ENCODE assay signal across 8 cellular contexts in genomic region chr16:2512920-2513404, GRCh38. TPM values are rescaled to one million over a fixed set of nuclear protein-coding genes. Genes with fewer than 3 reads are reported as not detected.
A peak's percentile ranks its signal among the peaks of the same experiment; 100 is the strongest.
DNase-seq lines count a peak whose midpoint lies in the region; TF ChIP-seq lines count a peak whose summit lies in the region.

No MANE protein-coding gene starts in this region.

- H4K20me1 ChIP-seq in PC-9 (ENCODE audit: insufficient read depth): peaks cover 35% of the 10 kb centered on the region

- peak overlapping the region; percentile 92 for H3K9ac ChIP-seq in endodermal cell (ENCODE audit: extremely low read depth, low read length, poor library complexity, severe bottlenecking)

- peaks cover 22% of the 10 kb centered on the region for H3K4me1 ChIP-seq in PC-9 (replicated peaks; ENCODE audit: insufficient read depth)
- H3K4me1 ChIP-seq in endodermal cell (ENCODE audit: control insufficient read depth, insufficient read depth, low read length): peaks cover 14% of the 10 kb centered on the region
- peaks cover 29% of the 10 kb centered on the region for H3K4me1 ChIP-seq in neuron (ENCODE audit: insufficient read depth, low read length)

- H3K27me3 ChIP-seq in PC-9 (ENCODE audit: insufficient read depth, low read depth) (no peaks in the 10 kb centered on the region), endodermal cell (ENCODE audit: control insufficient read depth, insufficient read depth, low read length, poor library complexity, severe bottlenecking) (no peaks in the 10 kb centered on the region), neuron (ENCODE audit: insufficient read depth, low read length) (no peaks in the 10 kb centered on the region)

- H2AFZ ChIP-seq in PC-9 (peak overlapping the region; percentile 75), neuron (ENCODE audit: low read depth, low read length) (peak overlapping the region; percentile 79)

- H3K27ac ChIP-seq in PC-9: no peak overlapping the region
- H3K27ac ChIP-seq in endodermal cell (ENCODE audit: low read depth, low read length): peak overlapping the region; percentile 97

- H3F3A ChIP-seq in PC-9 (ENCODE audit: insufficient read depth, low read depth): peaks cover 11% of the 10 kb centered on the region; the same call in 1 of the 2 replicates

- POLR2A ChIA-PET in PC-9 (lab: Charles Lee; ENCODE audit: unreplicated experiment): interaction anchor here (0.6 kb wide), 2 partner anchors 71 to 261 kb away, joined by 3 to 11 read pairs; no protein-coding TSS in a partner anchor

- TF ChIP-seq CTCF in PC-9 (conservative IDR thresholded peaks at IDR 0.05): no peak
- peak; percentile 64 for TF ChIP-seq CTCF in endodermal cell (conservative IDR thresholded peaks at IDR 0.05)

- peak overlapping the region; percentile 95 for H3K27ac Mint-ChIP-seq in endodermal cell

- H3K27me3 Mint-ChIP-seq in endodermal cell (ENCODE audit: insufficient read depth): no peaks in the 10 kb centered on the region

- WGBS in endodermal cell (ENCODE audit: insufficient coverage in 1 of 2, insufficient read length in 1 of 2), 2 experiments: 51 to 76% methylated on average over 7 to 15 of the region's 15 CpGs

- CTCF ChIA-PET in PC-9 (lab: Charles Lee): interaction anchor here (0.6 kb wide), 1 partner anchor 296 kb away, joined by 5 read pairs; no protein-coding TSS in a partner anchor

- peaks cover 44% of the 10 kb centered on the region for H3K4me1 Mint-ChIP-seq in endodermal cell

- peaks cover 41% of the 10 kb centered on the region for H3K79me2 ChIP-seq in PC-9 (ENCODE audit: low read depth)

- H3K36me3 ChIP-seq in PC-9 (ENCODE audit: low read depth) (no peaks in the 10 kb centered on the region), endodermal cell (ENCODE audit: control insufficient read depth, insufficient read depth, low read length) (peaks cover 16% of the 10 kb centered on the region), neuron (ENCODE audit: insufficient read depth, low read length) (peaks cover 6% of the 10 kb centered on the region)

- BruUV-seq in PC-9 (replicated peaks; lab: Mats Ljungman, UMichigan): TSS peak; percentile 81

- H3K36me3 Mint-ChIP-seq in endodermal cell (ENCODE audit: low read depth): peaks cover 17% of the 10 kb centered on the region

- no peaks in the 10 kb centered on the region for H3K9me2 ChIP-seq in PC-9 (ENCODE audit: insufficient read depth)

- no peaks in the 10 kb centered on the region for H3K9me3 ChIP-seq in PC-9 (ENCODE audit: insufficient read depth, low read depth)
- H3K9me3 ChIP-seq in endodermal cell (ENCODE audit: control insufficient read depth, low read length): no peaks in the 10 kb centered on the region
- no peaks in the 10 kb centered on the region for H3K9me3 ChIP-seq in neuron (ENCODE audit: low read length)

- peak overlapping the region; percentile 88 for H3K4me3 Mint-ChIP-seq in endodermal cell

- DNase-seq in activated gamma-delta T cell treated with Interleukin-2 at 50 U/mL for 16 hours: peak; percentile 45
- no peak for DNase-seq in activated gamma-delta T cell (lab: John Stamatoyannopoulos, UW)
- DNase-seq in PC-9: no peak
- peak; percentile 80 for DNase-seq in endodermal cell
- no peak for DNase-seq in LoVo (ENCODE audit: low spot score)
- no peak for DNase-seq in stimulated activated CD4-positive, alpha-beta T cell treated with anti-CD3 and anti-CD28 coated beads, Interleukin-12 subunit alpha, Interleukin-12 subunit beta, amount 100 ng/mL, for 4 hours
- DNase-seq in GM03348 (ENCODE audit: low spot score): no peak

- H3K4me2 ChIP-seq in PC-9: peak overlapping the region; percentile 79

- intact Hi-C loops in PC-9 (cut with micrococcal nuclease; ENCODE audit: unreplicated experiment): no loop called here

- no peaks in the 10 kb centered on the region for H3K9me3 Mint-ChIP-seq in endodermal cell

- H3K4me3 ChIP-seq in PC-9 (peak overlapping the region; percentile 80; the same call in 1 of the 2 replicates), endodermal cell (ENCODE audit: low read length) (peak overlapping the region; percentile 88), neuron (ENCODE audit: low read length) (peak overlapping the region; percentile 54)

RNA-seq across cellular contexts. Expression of gene ATP6V0C, which starts 0.8 kb away (rescaled TPM):
- total RNA-seq in PC-9 (2021): 205 and 249 TPM in 2 replicates
- 100 to 1,000 TPM; 176 to 180 TPM for total RNA-seq in endodermal cell
- polyA plus RNA-seq in endodermal cell (2013, experiment 1 of 2): 220 TPM
- polyA plus RNA-seq in endodermal cell (2013, experiment 2 of 2): 207 TPM

RNA-seq across cellular contexts. Expression of gene AMDHD2, which starts 7.2 kb away (rescaled TPM):
- total RNA-seq in PC-9 (2021) (47.9 and 61.5 TPM in 2 replicates), endodermal cell (10 to 100 TPM; 74.6 to 82.2 TPM)
- 24.8 TPM for polyA plus RNA-seq in endodermal cell (2013, experiment 1 of 2)
- polyA plus RNA-seq in endodermal cell (2013, experiment 2 of 2): 19.3 TPM

RNA-seq across cellular contexts. Expression of gene CEMP1, which starts 18.2 kb away (rescaled TPM):
- total RNA-seq in PC-9 (2021) (0.43 and 0.94 TPM in 2 replicates), endodermal cell (under 1 TPM in 1 of 2 donors, not detected in 1; 0.24 TPM)
- polyA plus RNA-seq in endodermal cell (2013, experiment 1 of 2): not detected
- polyA plus RNA-seq in endodermal cell (2013, experiment 2 of 2): not detected

RNA-seq across cellular contexts. Expression of gene PDPK1, which starts 24.9 kb away (rescaled TPM):
- 43.2 and 46.8 TPM in 2 replicates for total RNA-seq in PC-9 (2021)
- 10 to 100 TPM; 29.2 to 30.3 TPM for total RNA-seq in endodermal cell
- 19.6 TPM for polyA plus RNA-seq in endodermal cell (2013, experiment 1 of 2)
- polyA plus RNA-seq in endodermal cell (2013, experiment 2 of 2): 19.3 TPM

RNA-seq across cellular contexts. Expression of gene TBC1D24, which starts 38.0 kb away (rescaled TPM):
- total RNA-seq in PC-9 (2021): 30.0 and 34.2 TPM in 2 replicates
- 10 to 100 TPM; 15.7 to 19.4 TPM for total RNA-seq in endodermal cell
- polyA plus RNA-seq in endodermal cell (2013, experiment 1 of 2): 9.0 TPM
- polyA plus RNA-seq in endodermal cell (2013, experiment 2 of 2): 9.4 TPM

Comparison
In these comparisons a context has a peak if more than half of its experiments do, and no peak if none do; other contexts are left out.
1. DNase-seq: peak in activated gamma-delta T cell treated with Interleukin-2 at 50 U/mL for 16 hours (single experiment) and endodermal cell (single experiment); none in activated gamma-delta T cell (single experiment), PC-9 (0 of 2), LoVo (single experiment), stimulated activated CD4-positive, alpha-beta T cell treated with anti-CD3 and anti-CD28 coated beads, Interleukin-12 subunit alpha, Interleukin-12 subunit beta, amount 100 ng/mL, for 4 hours (single experiment) and GM03348 (single experiment).
2. Peak in every context shown above with its lines, with median percentiles within 50 percentile points of each other: H3K4me3 ChIP-seq.